ENCODE assay signal across 8 cellular contexts in genomic region chr5:56814963-56815656, GRCh38. TPM values are rescaled to one million over a fixed set of nuclear protein-coding genes. Genes with fewer than 3 reads are reported as not detected.
DNase-seq lines count a peak whose midpoint lies in the region; ATAC-seq, FAIRE-seq and TF ChIP-seq lines count a peak whose summit lies in the region.

Gene MAP3K1, plus strand, starts transcription at chr5:56815549. Its CDS starts 25 bp downstream, at chr5:56815574.

- DNase-seq in ELR (ENCODE audit: low read depth): peak; percentile 66
- peak; percentile 49 to 51 for DNase-seq in Kasumi-1 (lab: John Stamatoyannopoulos, UW)
- peak; percentile 89 for DNase-seq in activated naive CD8-positive, alpha-beta T cell treated with anti-CD3 and anti-CD28 coated beads, Interleukin-2, amount 10 ng/mL, durations not matched to agents 7 days and 5 days
- peak; percentile 93 for DNase-seq in Right ventricle myocardium inferior (ENCODE audit: missing footprints)
- peak; percentile 93 to 97 (median 96) for DNase-seq in pancreas

- H3K27me3 Mint-ChIP-seq in activated naive CD8-positive, alpha-beta T cell treated with anti-CD3 and anti-CD28 coated beads, Interleukin-2, amount 10 ng/mL, durations not matched to agents 7 days and 5 days: peaks cover 8% of the 10 kb centered on the region

- H3K27ac ChIP-seq in SU-DHL-6 (ENCODE audit: low read depth, low read length): peak within 1 kb of the TSS; percentile 58
- peak within 1 kb of the TSS; percentile 75 to 98 (median 97) for H3K27ac ChIP-seq in pancreas
- peak within 1 kb of the TSS; percentile 94 for H3K27ac ChIP-seq in thymus (ENCODE audit: low read depth)

- H3K36me3 Mint-ChIP-seq in activated naive CD8-positive, alpha-beta T cell treated with anti-CD3 and anti-CD28 coated beads, Interleukin-2, amount 10 ng/mL, durations not matched to agents 7 days and 5 days: peaks cover 3% of the 10 kb centered on the region

- peak within 1 kb of the TSS; percentile 70 for H3K9ac ChIP-seq in SU-DHL-6 (ENCODE audit: low read length)

- peak within 1 kb of the TSS; percentile 95 for H3K4me3 Mint-ChIP-seq in activated naive CD8-positive, alpha-beta T cell treated with anti-CD3 and anti-CD28 coated beads, Interleukin-2, amount 10 ng/mL, durations not matched to agents 7 days and 5 days

- H4K20me1 ChIP-seq in SU-DHL-6 (ENCODE audit: low read depth, low read length): peaks cover 3% of the 10 kb centered on the region; the same call in 1 of the 2 replicates

- H3F3A ChIP-seq in SU-DHL-6 (ENCODE audit: insufficient read depth): peaks cover 5% of the 10 kb centered on the region; the same call in 1 of the 2 replicates

- H3K36me3 ChIP-seq in SU-DHL-6 (ENCODE audit: low read length): no peaks in the 10 kb centered on the region; the same call in 1 of the 2 replicates
- H3K36me3 ChIP-seq in pancreas: no peaks in the 10 kb centered on the region
- H3K36me3 ChIP-seq in thymus (ENCODE audit: control insufficient read depth, insufficient read depth): no peaks in the 10 kb centered on the region

- peak within 1 kb of the TSS; percentile 93 for H3K27ac Mint-ChIP-seq in activated naive CD8-positive, alpha-beta T cell treated with anti-CD3 and anti-CD28 coated beads, Interleukin-2, amount 10 ng/mL, durations not matched to agents 7 days and 5 days

- ATAC-seq in GM21825 (IDR thresholded peaks at IDR 0.05; ENCODE audit: unreplicated experiment) (peak; percentile 41), Right ventricle myocardium inferior (peak; percentile 92), pancreas (peak; percentile 78 to 86 (median 86))
- peak; percentile 65 for ATAC-seq in activated naive CD8-positive, alpha-beta T cell treated with anti-CD3 and anti-CD28 coated beads, Interleukin-2, amount 10 ng/mL, durations not matched to agents 7 days and 5 days (ENCODE audit: low read depth)

- POLR2A ChIA-PET in activated naive CD8-positive, alpha-beta T cell treated with anti-CD3 and anti-CD28 coated beads, Interleukin-2, amount 10 ng/mL, durations not matched to agents 7 days and 5 days (lab: Charles Lee): interaction anchor here (0.6 to 2.4 kb wide), 6 partner anchors 78 to 487 kb away, joined by 3 to 9 read pairs (median 4); no protein-coding TSS in a partner anchor

- TF ChIP-seq CTCF in SU-DHL-6 (IDR thresholded peaks at IDR 0.05; ENCODE audit: insufficient read depth, low read length, poor library complexity, severe bottlenecking) (no peak), pancreas (IDR thresholded peaks at IDR 0.05) (no peak)

- H3K9me3 ChIP-seq in SU-DHL-6 (ENCODE audit: insufficient read depth, low read length) (no peaks in the 10 kb centered on the region), pancreas (no peaks in the 10 kb centered on the region), thymus (ENCODE audit: control insufficient read depth) (no peaks in the 10 kb centered on the region)

- H3K4me3 ChIP-seq in SU-DHL-6 (ENCODE audit: insufficient read depth, low read length, poor library complexity, severe bottlenecking): peak within 1 kb of the TSS; percentile 60
- peak within 1 kb of the TSS; percentile 53 to 96 (median 80) for H3K4me3 ChIP-seq in pancreas
- H3K4me3 ChIP-seq in thymus (ENCODE audit: low read length): peak within 1 kb of the TSS; percentile 87

- H3K4me2 ChIP-seq in SU-DHL-6 (ENCODE audit: low read depth, low read length, poor library complexity, severe bottlenecking): peak within 1 kb of the TSS; percentile 90

- no peaks in the 10 kb centered on the region for H3K9me2 ChIP-seq in SU-DHL-6 (replicated peaks; ENCODE audit: insufficient read depth, low read length)

- WGBS in pancreas, 2 donors: 0 to 1% methylated on average over 66 to 87 of the region's 87 CpGs
- under 1% methylated on average over 87 of the region's 87 CpGs for WGBS in thymus

- H2AFZ ChIP-seq in SU-DHL-6 (ENCODE audit: low read depth, low read length, severe bottlenecking): peak within 1 kb of the TSS; percentile 96

- H3K9me3 Mint-ChIP-seq in activated naive CD8-positive, alpha-beta T cell treated with anti-CD3 and anti-CD28 coated beads, Interleukin-2, amount 10 ng/mL, durations not matched to agents 7 days and 5 days: no peaks in the 10 kb centered on the region

- intact Hi-C loops in Right ventricle myocardium inferior (cut with DNase I) (loop anchor here (2.0 to 10.0 kb wide), 4 partner anchors 118 to 533 kb away; no protein-coding TSS in a partner anchor), pancreas (cut with DNase I) (loop anchor here in 1 of 3 donors (10.0 kb wide), 2 partner anchors 170 to 320 kb away; no protein-coding TSS in a partner anchor)

- peaks cover 37% of the 10 kb centered on the region for H3K79me2 ChIP-seq in SU-DHL-6 (ENCODE audit: insufficient read depth, low read length)

- H3K4me1 ChIP-seq in pancreas: peaks cover under 1 to 34% (median 24%) of the 10 kb centered on the region in 3 donors
- peaks cover 2% of the 10 kb centered on the region for H3K4me1 ChIP-seq in thymus (ENCODE audit: control insufficient read depth, insufficient read depth, low read length)

- H3K27me3 ChIP-seq in SU-DHL-6 (ENCODE audit: low read length): no peaks in the 10 kb centered on the region
- no peaks in the 10 kb centered on the region for H3K27me3 ChIP-seq in pancreas
- no peaks in the 10 kb centered on the region for H3K27me3 ChIP-seq in thymus (ENCODE audit: control insufficient read depth, insufficient read depth)

- peaks cover 26% of the 10 kb centered on the region for H3K4me1 Mint-ChIP-seq in activated naive CD8-positive, alpha-beta T cell treated with anti-CD3 and anti-CD28 coated beads, Interleukin-2, amount 10 ng/mL, durations not matched to agents 7 days and 5 days

- FAIRE-seq in pancreas (lab: Jason Lieb, UNC): no peak

RNA-seq across cellular contexts. Expression of gene MAP3K1, which starts in this region (rescaled TPM):
- 10 to 100 TPM; 33.4 to 35.9 TPM for total RNA-seq in activated naive CD8-positive, alpha-beta T cell treated with anti-CD3 and anti-CD28 coated beads, Interleukin-2, amount 10 ng/mL, durations not matched to agents 7 days and 5 days
- 6.3 TPM for total RNA-seq in Right ventricle myocardium inferior
- 10 to 100 TPM; 11.4 to 28.7 (median 12.7) TPM for total RNA-seq in pancreas
- polyA plus RNA-seq in pancreas: 10 to 100 TPM in 1 of 2 donors, 1 to 10 TPM in 1; 5.4 to 10.1 TPM
- polyA plus RNA-seq in thymus: 18.6 TPM

Comparison
In these comparisons a context has a peak if more than half of its experiments do, and no peak if none do; other contexts are left out.
1. Peak in every context shown above with its lines: DNase-seq, ATAC-seq, H3K4me3 ChIP-seq and H3K27ac ChIP-seq.
2. ATAC-seq: peak in every context shown above with its lines; median percentile 92 in Right ventricle myocardium inferior; 86 in pancreas; 65 in activated naive CD8-positive, alpha-beta T cell treated with anti-CD3 and anti-CD28 coated beads, Interleukin-2, amount 10 ng/mL, durations not matched to agents 7 days and 5 days; 41 in GM21825.